ENCODE assay signal across 18 cellular contexts in the genomic region with DNA sequence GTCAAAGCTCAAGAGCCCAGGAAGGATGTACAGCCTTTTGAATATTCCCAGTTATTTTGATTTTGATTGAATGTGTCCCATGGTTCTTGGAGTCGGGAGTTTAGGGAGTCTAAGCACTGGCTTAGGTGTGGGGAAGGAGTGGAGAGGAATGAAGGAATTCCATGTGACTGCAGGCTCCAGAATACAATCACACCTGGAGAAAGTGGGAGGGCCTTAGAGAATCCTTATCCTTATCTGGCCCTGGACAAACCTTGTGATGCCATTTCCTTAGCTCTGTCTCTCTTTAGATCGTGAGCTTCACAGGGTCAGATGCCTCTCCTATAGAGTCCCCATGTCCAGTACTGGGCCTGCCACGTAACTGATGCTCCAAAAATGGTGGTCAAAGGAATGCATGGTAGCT. TPM values are rescaled to one million over a fixed set of nuclear protein-coding genes. Genes with fewer than 3 reads are reported as not detected.
A peak's percentile ranks its signal among the peaks of the same experiment; 100 is the strongest.
DNase-seq lines count a peak whose midpoint lies in the region; ATAC-seq, FAIRE-seq and TF ChIP-seq lines count a peak whose summit lies in the region.
"Had no signal": no experiment of that assay in that cellular context is flagged by ENCODE, and none has a peak within 500 bp of the region (broad histone marks: within the 10 kb centered on the region; RNA-seq: fewer than 3 reads in every experiment).

No MANE protein-coding gene starts in this region.

- H3K27me3 ChIP-seq in BLaER1 treated with 17β-estradiol and CSF1 and Interleukin-3, amounts not matched to agents 10 nM and 100 nM = peaks cover 0 to 5% (median 1%) of the 10 kb centered on the region in 11 experiments; a peak in 7 of 22 replicates
- no peaks in the 10 kb centered on the region for H3K27me3 ChIP-seq in pancreas
- H3K27me3 ChIP-seq: Peyer's patch had no signal

- peaks cover 27% of the 10 kb centered on the region for H3K4me1 Mint-ChIP-seq in WTC11
- peaks cover 25 to 54% (median 51%) of the 10 kb centered on the region in 4 donors for H3K4me1 Mint-ChIP-seq in naive thymus-derived CD8-positive, alpha-beta T cell

- no peaks in the 10 kb centered on the region for H3K36me3 ChIP-seq in BLaER1 treated with 17β-estradiol and CSF1 and Interleukin-3, amounts not matched to agents 10 nM and 100 nM
- H3K36me3 ChIP-seq in pancreas = no peaks in the 10 kb centered on the region
- H3K36me3 ChIP-seq: Peyer's patch had no signal

- no peak overlapping the region for H3K4me3 Mint-ChIP-seq in WTC11
- peak overlapping the region in 2 of 10 donors; percentile 7 to 36 for H3K4me3 Mint-ChIP-seq in naive thymus-derived CD8-positive, alpha-beta T cell

- H3K27ac ChIP-seq in BLaER1 treated with 17β-estradiol and CSF1 and Interleukin-3, amounts not matched to agents 10 nM and 100 nM = no peak overlapping the region
- H3K27ac ChIP-seq in pancreas = no peak overlapping the region

- H3K27ac Mint-ChIP-seq in WTC11 = peak overlapping the region; percentile 82; the same call in 1 of the 2 replicates
- H3K27ac Mint-ChIP-seq in naive thymus-derived CD8-positive, alpha-beta T cell = peak overlapping the region in 8 of 10 donors; percentile 73 to 89 (median 81)

- H3K9me3 ChIP-seq in BLaER1 treated with 17β-estradiol and CSF1 and Interleukin-3, amounts not matched to agents 10 nM and 100 nM (replicated peaks in 1 of 11) = no peaks in the 10 kb centered on the region
- no peaks in the 10 kb centered on the region for H3K9me3 ChIP-seq in pancreas
- H3K9me3 ChIP-seq: Peyer's patch had no signal

- intact Hi-C loops in pancreas (cut with DNase I) = no loop called here

- no peak overlapping the region for H3K9ac ChIP-seq in BLaER1 treated with 17β-estradiol and CSF1 and Interleukin-3, amounts not matched to agents 10 nM and 100 nM

- CTCF ChIA-PET in WTC11 (lab: Charles Lee) = interaction anchor here (0.7 to 1.1 kb wide), 4 partner anchors 41 to 188 kb away, joined by 3 to 8 read pairs (median 3); no protein-coding TSS in a partner anchor

- POLR2A ChIA-PET in WTC11 (lab: Charles Lee) = no interaction called here
- POLR2A ChIA-PET in naive thymus-derived CD8-positive, alpha-beta T cell (lab: Charles Lee) = interaction anchor here (0.7 to 67.4 kb wide), 5 partner anchors 5 to 217 kb away, joined by 4 to 2190 read pairs (median 1266); partner anchors contain the start of genes DPM2 and EEIG1

- FAIRE-seq in GM12891 (lab: Jason Lieb, UNC) (peak; percentile 20), pancreas (lab: Jason Lieb, UNC) (no peak)
- FAIRE-seq: GM12878 had no signal

- H4K20me1 ChIP-seq in BLaER1 treated with 17β-estradiol and CSF1 and Interleukin-3, amounts not matched to agents 10 nM and 100 nM = peaks cover 0 to 7% (median 4%) of the 10 kb centered on the region in 11 experiments; a peak in 16 of 22 replicates

- DNase-seq in GM12891 (ENCODE audit: insufficient read length, low spot score) (no peak), WTC11 (ENCODE audit: low spot score) (no peak), pancreas (no peak)
- DNase-seq in naive thymus-derived CD8-positive, alpha-beta T cell = no peak
- no peak for DNase-seq in stimulated activated naive CD8-positive, alpha-beta T cell treated with anti-CD3 and anti-CD28 coated beads, Interleukin-15, Interleukin-2, amounts not matched to agents 100 U/mL and 50 U/mL, for 24 hours
- DNase-seq in activated naive CD4-positive, alpha-beta T cell (lab: John Stamatoyannopoulos, UW) = no peak
- DNase-seq: C1 segment of cervical spinal cord, Karpas-422, NCI-H1105 treated with DMSO at 0.1 percent for 48 hours, NCI-H187, NCI-H446 treated with DMSO at 0.1 percent for 48 hours, NCI-H748 treated with DMSO at 0.1 percent for 48 hours, Peyer's patch, Right ventricle myocardium superior had no signal

- no peak for ATAC-seq in WTC11
- no peak for ATAC-seq in naive thymus-derived CD8-positive, alpha-beta T cell
- ATAC-seq in pancreas = no peak
- ATAC-seq in stimulated activated naive CD8-positive, alpha-beta T cell treated with anti-CD3 and anti-CD28 coated beads, Interleukin-15, Interleukin-2, amounts not matched to agents 100 U/mL and 50 U/mL, for 24 hours = no peak
- ATAC-seq: GM12878, HCT116, SK-N-SH treated with all-trans-retinoic acid at 6 μM for 48 hours had no signal

- no peak overlapping the region for H3K4me3 ChIP-seq in BLaER1 treated with 17β-estradiol and CSF1 and Interleukin-3, amounts not matched to agents 10 nM and 100 nM
- H3K4me3 ChIP-seq in pancreas = no peak overlapping the region
- H3K4me3 ChIP-seq: GM12878, Peyer's patch had no signal

- 74 to 77% methylated on average over 3 of the region's 3 CpGs for WGBS in pancreas, 2 donors

- no peaks in the 10 kb centered on the region for H3K9me3 Mint-ChIP-seq in WTC11
- no peaks in the 10 kb centered on the region for H3K9me3 Mint-ChIP-seq in naive thymus-derived CD8-positive, alpha-beta T cell

- H3K36me3 Mint-ChIP-seq in WTC11 = no peaks in the 10 kb centered on the region
- H3K36me3 Mint-ChIP-seq in naive thymus-derived CD8-positive, alpha-beta T cell = peaks cover 0 to under 1% (median 0%) of the 10 kb centered on the region in 3 donors

- peak overlapping the region in 6 of 11 experiments; percentile 1 to 96 (median 75); a peak in 7 of 22 replicates for H3K4me2 ChIP-seq in BLaER1 treated with 17β-estradiol and CSF1 and Interleukin-3, amounts not matched to agents 10 nM and 100 nM

- peaks cover 34 to 69% (median 52%) of the 10 kb centered on the region in 10 experiments for H3K4me1 ChIP-seq in BLaER1 treated with 17β-estradiol and CSF1 and Interleukin-3, amounts not matched to agents 10 nM and 100 nM
- peaks cover 26 to 33% (median 29%) of the 10 kb centered on the region in 3 donors for H3K4me1 ChIP-seq in pancreas

- no peak for TF ChIP-seq CTCF in WTC11 (IDR thresholded peaks at IDR 0.05)
- TF ChIP-seq CTCF in pancreas (IDR thresholded peaks at IDR 0.05) = no peak

- no peak for TF ChIP-seq POLR2A in GM12891 (IDR thresholded peaks at IDR 0.05; ENCODE audit: low read depth, low read length)

- no peaks in the 10 kb centered on the region for H3K27me3 Mint-ChIP-seq in WTC11 (ENCODE audit: low read depth)
- no peaks in the 10 kb centered on the region for H3K27me3 Mint-ChIP-seq in naive thymus-derived CD8-positive, alpha-beta T cell

TF ChIP-seq in GM12891, 5 proteins besides CTCF, POLR2A, EP300 and RAD21:
- no peak for TF ChIP-seq POU2F2 (IDR thresholded peaks at IDR 0.05; ENCODE audit: low read depth, low read length)
- TF ChIP-seq POLR2AphosphoS5 (IDR thresholded peaks at IDR 0.05; ENCODE audit: low read depth, low read length) = no peak
- TF ChIP-seq TAF1 (IDR thresholded peaks at IDR 0.05; ENCODE audit: low read depth, low read length) = no peak
- no peak for TF ChIP-seq PAX5 (IDR thresholded peaks at IDR 0.05; ENCODE audit: insufficient read depth, low read length, severe bottlenecking)
- TF ChIP-seq SPI1 (IDR thresholded peaks at IDR 0.05; ENCODE audit: low read depth, low read length) = no peak
TF ChIP-seq in GM12891: peak in this region for 0.

TF ChIP-seq in WTC11, 78 proteins besides CTCF, POLR2A, EP300 and RAD21 (continues in another document):
- TF ChIP-seq, protein P1, sequence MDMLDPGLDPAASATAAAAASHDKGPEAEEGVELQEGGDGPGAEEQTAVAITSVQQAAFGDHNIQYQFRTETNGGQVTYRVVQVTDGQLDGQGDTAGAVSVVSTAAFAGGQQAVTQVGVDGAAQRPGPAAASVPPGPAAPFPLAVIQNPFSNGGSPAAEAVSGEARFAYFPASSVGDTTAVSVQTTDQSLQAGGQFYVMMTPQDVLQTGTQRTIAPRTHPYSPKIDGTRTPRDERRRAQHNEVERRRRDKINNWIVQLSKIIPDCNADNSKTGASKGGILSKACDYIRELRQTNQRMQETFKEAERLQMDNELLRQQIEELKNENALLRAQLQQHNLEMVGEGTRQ (CRISPR knock-in tag; IDR thresholded peaks at IDR 0.05) = no peak
- TF ChIP-seq ZSCAN18 (CRISPR knock-in tag; IDR thresholded peaks at IDR 0.05) = no peak
- TF ChIP-seq GABPB1 (CRISPR knock-in tag; IDR thresholded peaks at IDR 0.05) = no peak

RNA-seq across cellular contexts. Expression of gene EEIG1, which starts 4.2 kb away (rescaled TPM):
- 26.9 TPM for polyA plus RNA-seq in GM12891 (2012; ENCODE audit: low read depth, missing spikeins)
- total RNA-seq in WTC11 (2021) = 42.2 to 66.4 TPM (median 51.3 TPM) in 3 replicates
- 100 to 1,000 TPM; 564 to 631 TPM for total RNA-seq in naive thymus-derived CD8-positive, alpha-beta T cell
- 100 to 1,000 TPM; 134 to 318 (median 149) TPM for polyA plus RNA-seq in naive thymus-derived CD8-positive, alpha-beta T cell
- total RNA-seq in pancreas = 10 to 100 TPM; 47.7 to 85.4 (median 69.1) TPM
- polyA plus RNA-seq in pancreas = 10 to 100 TPM; 25.4 to 56.5 TPM

RNA-seq across cellular contexts. Expression of gene DPM2, which starts 47.4 kb away (rescaled TPM):
- polyA plus RNA-seq in GM12891 (2012; ENCODE audit: low read depth, missing spikeins) = 28.2 TPM
- total RNA-seq in WTC11 (2021) (53.3 to 58.2 TPM (median 56.1 TPM) in 3 replicates), pancreas (10 to 100 TPM; 19.6 to 34.9 (median 25.5) TPM)
- 10 to 100 TPM; 71.1 to 74.6 TPM for total RNA-seq in naive thymus-derived CD8-positive, alpha-beta T cell
- 10 to 100 TPM; 28.5 to 34.7 (median 34.2) TPM for polyA plus RNA-seq in naive thymus-derived CD8-positive, alpha-beta T cell
- 10 to 100 TPM; 39.0 to 56.8 TPM for polyA plus RNA-seq in pancreas

RNA-seq across cellular contexts. Expression of gene PIP5KL1, which starts 54.4 kb away (rescaled TPM):
- 0.42 TPM for polyA plus RNA-seq in GM12891 (2012; ENCODE audit: low read depth, missing spikeins)
- 15.8 to 20.2 TPM (median 16.8 TPM) in 3 replicates for total RNA-seq in WTC11 (2021)
- 1 to 10 TPM; 1.8 to 2.0 TPM for total RNA-seq in naive thymus-derived CD8-positive, alpha-beta T cell
- polyA plus RNA-seq in naive thymus-derived CD8-positive, alpha-beta T cell = under 1 TPM in 2 of 3 donors, not detected in 1; 0.28 to 0.46 TPM
- 1 to 10 TPM; 1.0 to 2.2 (median 1.2) TPM for total RNA-seq in pancreas
- 1 to 10 TPM in 1 of 2 donors, under 1 TPM in 1; 0.80 to 2.5 TPM for polyA plus RNA-seq in pancreas
